In genomic region chr11:46625406-46625805, GRCh38 we compare ENCODE assay signal across 19 cellular contexts.
"Had no signal": no experiment of that assay in that cellular context is flagged by ENCODE, and none has a peak within 500 bp of the region (broad histone marks: within the 10 kb centered on the region; RNA-seq: fewer than 3 reads in every experiment).

No MANE protein-coding gene starts in this region.

- H3K27ac Mint-ChIP-seq: activated CD4-positive, alpha-beta memory T cell treated with anti-CD3 and anti-CD28 coated beads for 36 hours; activated CD4-positive, alpha-beta T cell treated with anti-CD3 and anti-CD28 coated beads for 36 hours had no signal

- FAIRE-seq: astrocyte, bronchial epithelial cell, keratinocyte had no signal

- H3K4me1 ChIP-seq: adrenal gland, thyroid gland had no signal

- H3K27me3 Mint-ChIP-seq: activated CD4-positive, alpha-beta memory T cell treated with anti-CD3 and anti-CD28 coated beads for 36 hours; activated CD4-positive, alpha-beta T cell treated with anti-CD3 and anti-CD28 coated beads for 36 hours had no signal

- H3K9me3 ChIP-seq: adrenal gland, thyroid gland had no signal

- H3K27me3 ChIP-seq: adrenal gland, thyroid gland had no signal

- H3K4me3 ChIP-seq: adrenal gland, thyroid gland had no signal

- DNase-seq: activated CD4-positive, alpha-beta memory T cell treated with anti-CD3 and anti-CD28 coated beads for 36 hours; activated CD4-positive, alpha-beta T cell treated with anti-CD3 and anti-CD28 coated beads for 36 hours; activated effector memory CD4-positive, alpha-beta T cell treated with Interleukin-2 at 50 U/mL for 16 hours; activated T-cell treated with anti-CD3 and anti-CD28 coated beads, Interleukin-2, amount 50 U/mL, for 1 hour; cerebellar nuclear complex; effector CD4-positive, alpha-beta T cell; hypothalamus; occipital lobe; retina; stimulated activated CD8-positive, alpha-beta memory T cell treated with anti-CD3 and anti-CD28 coated beads, Interleukin-4, amount 100 ng/mL, for 48 hours; stimulated activated naive CD4-positive, alpha-beta T cell; T-helper 2 cell; thyroid gland; WERI-Rb-1 had no signal

- H3K27ac ChIP-seq: adrenal gland, thyroid gland, WERI-Rb-1 had no signal

- H3K9me3 Mint-ChIP-seq: activated CD4-positive, alpha-beta memory T cell treated with anti-CD3 and anti-CD28 coated beads for 36 hours; activated naive CD4-positive, alpha-beta T cell treated with anti-CD3 and anti-CD28 coated beads, Interleukin-2, amount 50 U/mL, for 72 hours had no signal

- H3K4me3 Mint-ChIP-seq: activated CD4-positive, alpha-beta memory T cell treated with anti-CD3 and anti-CD28 coated beads for 36 hours; activated CD4-positive, alpha-beta T cell treated with anti-CD3 and anti-CD28 coated beads for 36 hours had no signal
